Comparison of ENCODE assay signal across 8 cellular contexts in genomic region chr12:47818382-47818700, GRCh38. TPM values are rescaled to one million over a fixed set of nuclear protein-coding genes. Genes with fewer than 3 reads are reported as not detected.
DNase-seq lines count a peak whose midpoint lies in the region; ATAC-seq and TF ChIP-seq lines count a peak whose summit lies in the region.

No MANE protein-coding gene starts in this region.

- CTCF ChIA-PET in BJ (lab: Yijun Ruan, JAX): interaction anchor here (0.7 to 4.6 kb wide), 11 partner anchors 10 to 103 kb away, joined by 3 to 41 read pairs (median 7); no protein-coding TSS in a partner anchor

- DNase-seq in BJ (ENCODE audit: low read depth) (no peak), NT2/D1 (ENCODE audit: low read depth, low spot score) (no peak), nephron progenitor cell (no peak), activated gamma-delta T cell (lab: John Stamatoyannopoulos, UW) (no peak), DMS153 treated with DMSO at 0.1 percent for 48 hours (lab: John Stamatoyannopoulos, UW; ENCODE audit: unreplicated experiment) (no peak), GOT3 (lab: John Stamatoyannopoulos, UW) (no peak)

- H3K36me3 ChIP-seq in BJ (ENCODE audit: control insufficient read depth, insufficient read depth, low read length): peaks cover 11% of the 10 kb centered on the region
- H3K36me3 ChIP-seq in NT2/D1 (ENCODE audit: insufficient read depth, insufficient read length, low read length): peaks cover 41% of the 10 kb centered on the region

- peaks cover 34% of the 10 kb centered on the region for H3K36me3 Mint-ChIP-seq in dendritic cell treated with granulocyte-macrophage colony-stimulating factor and Interleukin-4, amounts not matched to agents 40 ng/mL and 50 ng/mL, for 4 days (ENCODE audit: low read depth)
- H3K36me3 Mint-ChIP-seq in nephron progenitor cell (ENCODE audit: low read depth): peaks cover 4% of the 10 kb centered on the region

- peak overlapping the region; percentile 83 for H3K27ac Mint-ChIP-seq in dendritic cell treated with granulocyte-macrophage colony-stimulating factor and Interleukin-4, amounts not matched to agents 40 ng/mL and 50 ng/mL, for 4 days
- H3K27ac Mint-ChIP-seq in nephron progenitor cell: peak overlapping the region; percentile 98

- H3K4me1 Mint-ChIP-seq in dendritic cell treated with granulocyte-macrophage colony-stimulating factor and Interleukin-4, amounts not matched to agents 40 ng/mL and 50 ng/mL, for 4 days (ENCODE audit: low read depth): peaks cover 83% of the 10 kb centered on the region
- peaks cover 88% of the 10 kb centered on the region for H3K4me1 Mint-ChIP-seq in nephron progenitor cell

- peaks cover 43% of the 10 kb centered on the region for H3K4me1 ChIP-seq in NT2/D1 (ENCODE audit: insufficient read depth, insufficient read length)

- intact Hi-C loops in dendritic cell treated with granulocyte-macrophage colony-stimulating factor and Interleukin-4, amounts not matched to agents 40 ng/mL and 50 ng/mL, for 4 days (cut with micrococcal nuclease): no loop called here

- H3K4me3 ChIP-seq in BJ (ENCODE audit: low read depth, low read length): peak overlapping the region; percentile 68
- H3K4me3 ChIP-seq in NT2/D1 (ENCODE audit: insufficient read length, low read depth): peak overlapping the region; percentile 69

- POLR2A ChIA-PET in BJ (lab: Charles Lee): interaction anchor here (1.4 kb wide), 1 partner anchor 10 kb away, joined by 5 read pairs; no protein-coding TSS in a partner anchor

- no peaks in the 10 kb centered on the region for H3K27me3 Mint-ChIP-seq in dendritic cell treated with granulocyte-macrophage colony-stimulating factor and Interleukin-4, amounts not matched to agents 40 ng/mL and 50 ng/mL, for 4 days
- H3K27me3 Mint-ChIP-seq in nephron progenitor cell (ENCODE audit: low read depth, poor library complexity): no peaks in the 10 kb centered on the region

- ATAC-seq in GM21576 (IDR thresholded peaks at IDR 0.05; ENCODE audit: unreplicated experiment): no peak

- H3K9me3 ChIP-seq in NT2/D1 (ENCODE audit: insufficient read depth, low read length): no peaks in the 10 kb centered on the region

- H3K27me3 ChIP-seq in BJ (ENCODE audit: control insufficient read depth, insufficient read depth, low read length) (no peaks in the 10 kb centered on the region), NT2/D1 (ENCODE audit: insufficient read depth, insufficient read length) (no peaks in the 10 kb centered on the region)

- peak overlapping the region; percentile 83 for H3K9ac ChIP-seq in NT2/D1 (ENCODE audit: insufficient read length, low read depth)

- TF ChIP-seq CTCF in BJ (IDR thresholded peaks at IDR 0.05; ENCODE audit: insufficient read depth, low read depth, low read length): no peak
- no peak for TF ChIP-seq CTCF in nephron progenitor cell (IDR thresholded peaks at IDR 0.05)

- H3K4me3 Mint-ChIP-seq in dendritic cell treated with granulocyte-macrophage colony-stimulating factor and Interleukin-4, amounts not matched to agents 40 ng/mL and 50 ng/mL, for 4 days: peak overlapping the region; percentile 85
- peak overlapping the region; percentile 86 for H3K4me3 Mint-ChIP-seq in nephron progenitor cell

- H3K9me3 Mint-ChIP-seq in dendritic cell treated with granulocyte-macrophage colony-stimulating factor and Interleukin-4, amounts not matched to agents 40 ng/mL and 50 ng/mL, for 4 days: no peaks in the 10 kb centered on the region
- H3K9me3 Mint-ChIP-seq in nephron progenitor cell: no peaks in the 10 kb centered on the region

RNA-seq across cellular contexts. Expression of gene HDAC7, which starts 1.4 kb away (rescaled TPM):
- 28.2 and 67.0 TPM in 2 replicates for polyA plus RNA-seq in BJ (2011; rRNA removed)
- polyA minus RNA-seq in BJ (2011; rRNA and poly(A)+ RNA removed): 34.9 and 35.2 TPM in 2 replicates

RNA-seq across cellular contexts. Expression of gene SLC48A1, which starts 45.3 kb away (rescaled TPM):
- polyA plus RNA-seq in BJ (2011; rRNA removed): 11.4 and 16.6 TPM in 2 replicates
- 11.3 and 16.0 TPM in 2 replicates for polyA minus RNA-seq in BJ (2011; rRNA and poly(A)+ RNA removed)

RNA-seq across cellular contexts. Expression of gene RAPGEF3, which starts 59.7 kb away (rescaled TPM):
- polyA plus RNA-seq in BJ (2011; rRNA removed): 1.3 and 2.4 TPM in 2 replicates
- polyA minus RNA-seq in BJ (2011; rRNA and poly(A)+ RNA removed): 2.0 and 3.9 TPM in 2 replicates
